ENCODE assay signal across 16 cellular contexts in genomic region chr2:72028996-72029395, GRCh38.
DNase-seq lines count a peak whose midpoint lies in the region; ATAC-seq and TF ChIP-seq lines count a peak whose summit lies in the region.
"Had no signal": no experiment of that assay in that cellular context is flagged by ENCODE, and none has a peak within 500 bp of the region (broad histone marks: within the 10 kb centered on the region; RNA-seq: fewer than 3 reads in every experiment).

No MANE protein-coding gene starts in this region.

- H3K9me3 ChIP-seq in right atrium auricular region: no peaks in the 10 kb centered on the region
- H3K9me3 ChIP-seq in right cardiac atrium (ENCODE audit: control insufficient read depth, low read length): no peaks in the 10 kb centered on the region
- no peaks in the 10 kb centered on the region for H3K9me3 ChIP-seq in neuronal stem cell (replicated peaks in 1 of 2; ENCODE audit: control insufficient read depth in 2 of 2, insufficient read depth in 1 of 2, low read depth in 1 of 2, low read length in 2 of 2)
- H3K9me3 ChIP-seq: Caco-2 had no signal

- no peaks in the 10 kb centered on the region for H3K79me1 ChIP-seq in neuronal stem cell (ENCODE audit: low read depth, low read length)

- no peak overlapping the region for H2BK12ac ChIP-seq in neuronal stem cell (ENCODE audit: low read length)

- peak overlapping the region; percentile 45 for H3K18ac ChIP-seq in neuronal stem cell (ENCODE audit: low read length)

- no peaks in the 10 kb centered on the region for H3K27me3 ChIP-seq in right atrium auricular region
- no peaks in the 10 kb centered on the region for H3K27me3 ChIP-seq in right cardiac atrium (ENCODE audit: control insufficient read depth, insufficient read depth)
- no peaks in the 10 kb centered on the region for H3K27me3 ChIP-seq in neuronal stem cell (ENCODE audit: control insufficient read depth in 3 of 3, insufficient read depth in 3 of 3, low read depth in 1 of 3, low read length in 3 of 3)

- H2BK5ac ChIP-seq in neuronal stem cell (ENCODE audit: low read length): no peak overlapping the region

- peak; percentile 21 for DNase-seq in right atrium auricular region (ENCODE audit: low spot score)
- DNase-seq in right cardiac atrium: no peak
- peak; percentile 21 for DNase-seq in ecto neural progenitor cell (ENCODE audit: low spot score)
- DNase-seq in neuronal stem cell (ENCODE audit: low spot score): no peak
- DNase-seq in ureter (ENCODE audit: low spot score): peak; percentile 29
- DNase-seq: AML-193, Caco-2, GM23248, NCI-H1436 treated with DMSO at 0.1 percent for 48 hours, NCI-H2081 treated with DMSO at 0.1 percent for 48 hours, NCI-H2227 treated with DMSO at 0.1 percent for 48 hours, NCI-H526 treated with DMSO at 0.1 percent for 48 hours had no signal

- H3K36me3 ChIP-seq in right atrium auricular region (no peaks in the 10 kb centered on the region), neuronal stem cell (replicated peaks in 1 of 2; ENCODE audit: control insufficient read depth in 2 of 2, insufficient read depth in 2 of 2, low read length in 2 of 2) (no peaks in the 10 kb centered on the region)

- H3K4me3 ChIP-seq in right atrium auricular region: no peak overlapping the region
- no peak overlapping the region for H3K4me3 ChIP-seq in right cardiac atrium (ENCODE audit: low read length)
- no peak overlapping the region for H3K4me3 ChIP-seq in neuronal stem cell (ENCODE audit: low read length in 2 of 2)
- H3K4me3 ChIP-seq: GM23248, K562 had no signal

- 81% methylated on average over 5 of the region's 5 CpGs for WGBS in right cardiac atrium
- WGBS in neuronal stem cell (ENCODE audit: extremely low coverage in 2 of 2, insufficient read length in 2 of 2, insufficient replicate concordance in 1 of 2), 2 donors: no CpG with 5 or more reads among the region's 5 CpGs

- TF ChIP-seq CTCF in right atrium auricular region (IDR thresholded peaks at IDR 0.05): no peak

- no peak for ATAC-seq in right cardiac atrium
- no peak for ATAC-seq in GM18907 (IDR thresholded peaks at IDR 0.05; ENCODE audit: unreplicated experiment)
- ATAC-seq in HG03039 (IDR thresholded peaks at IDR 0.05; ENCODE audit: unreplicated experiment): no peak
- ATAC-seq: K562 had no signal

- no peak overlapping the region for H2AK5ac ChIP-seq in neuronal stem cell (ENCODE audit: low read depth, low read length)

- H3K4me2 ChIP-seq in neuronal stem cell (ENCODE audit: insufficient read depth, low read length, poor library complexity, severe bottlenecking): no peak overlapping the region

- intact Hi-C loops in right cardiac atrium (cut with DNase I): no loop called here

- no peak overlapping the region for H3K27ac ChIP-seq in right atrium auricular region
- H3K27ac ChIP-seq in right cardiac atrium (ENCODE audit: low read length): no peak overlapping the region
- no peak overlapping the region for H3K27ac ChIP-seq in neuronal stem cell (replicated peaks; ENCODE audit: low read length)
- H3K27ac ChIP-seq: GM23248, HL-60 had no signal

- no peak overlapping the region for H2AFZ ChIP-seq in neuronal stem cell (ENCODE audit: low read length)
- H2AFZ ChIP-seq: GM23248 had no signal

- no peak overlapping the region for H4K91ac ChIP-seq in neuronal stem cell (ENCODE audit: low read depth, low read length, poor library complexity)

- H3K14ac ChIP-seq in neuronal stem cell (ENCODE audit: low read length): no peak overlapping the region

- no peak overlapping the region for H3K4ac ChIP-seq in neuronal stem cell (ENCODE audit: low read length)

- H3K23ac ChIP-seq in neuronal stem cell (ENCODE audit: low read depth, low read length, poor library complexity): no peak overlapping the region

- H4K8ac ChIP-seq in neuronal stem cell (ENCODE audit: low read depth, low read length): no peak overlapping the region

- H3K4me1 ChIP-seq in right atrium auricular region (no peaks in the 10 kb centered on the region), right cardiac atrium (ENCODE audit: control insufficient read depth, insufficient read depth, low read length) (no peaks in the 10 kb centered on the region), neuronal stem cell (ENCODE audit: control insufficient read depth in 2 of 2, insufficient read depth in 1 of 2, low read depth in 1 of 2, low read length in 2 of 2) (peaks cover 0 to 8% of the 10 kb centered on the region in 2 donors)

- no peak overlapping the region for H3K9ac ChIP-seq in neuronal stem cell (ENCODE audit: low read depth, low read length, poor library complexity)
- H3K9ac ChIP-seq: GM23248 had no signal

- H2BK15ac ChIP-seq in neuronal stem cell (ENCODE audit: low read length): peak overlapping the region; percentile 56

- no peak overlapping the region for H2BK120ac ChIP-seq in neuronal stem cell (ENCODE audit: low read depth, low read length)

Comparison
In these comparisons a context has a peak if more than half of its experiments do, and no peak if none do; other contexts are left out.
1. DNase-seq: peak in right atrium auricular region (single experiment), ecto neural progenitor cell (single experiment) and ureter (single experiment); none in right cardiac atrium (0 of 3) and neuronal stem cell (single experiment).